9 cellular contexts compared by ENCODE assay signal in genomic region chr10:97331304-97331703, GRCh38. TPM values are rescaled to one million over a fixed set of nuclear protein-coding genes. Genes with fewer than 3 reads are reported as not detected.
A peak's percentile ranks its signal among the peaks of the same experiment; 100 is the strongest.
DNase-seq lines count a peak whose midpoint lies in the region; ATAC-seq and TF ChIP-seq lines count a peak whose summit lies in the region.
"Had no signal": no experiment of that assay in that cellular context is flagged by ENCODE, and none has a peak within 500 bp of the region (broad histone marks: within the 10 kb centered on the region; RNA-seq: fewer than 3 reads in every experiment).

No MANE protein-coding gene starts in this region.

- TF ChIP-seq POLR2A in breast epithelium (IDR thresholded peaks at IDR 0.05), result no peak

- H3K27me3 ChIP-seq in BLaER1 (no peaks in the 10 kb centered on the region), HL-60 (ENCODE audit: insufficient read depth, poor library complexity, severe bottlenecking) (no peaks in the 10 kb centered on the region), breast epithelium (no peaks in the 10 kb centered on the region)

- no peaks in the 10 kb centered on the region for H3K27me3 Mint-ChIP-seq in natural killer cell (ENCODE audit: low read depth in 2 of 2)

- ATAC-seq in natural killer cell (no peak), GM18909 (IDR thresholded peaks at IDR 0.05; ENCODE audit: poor library complexity, unreplicated experiment) (no peak)

- H3K4me3 ChIP-seq in BLaER1, result peak overlapping the region; percentile 98
- peak overlapping the region; percentile 80 for H3K4me3 ChIP-seq in HL-60 (replicated peaks; ENCODE audit: insufficient read depth, low read length)
- H3K4me3 ChIP-seq in breast epithelium, result peak overlapping the region in 2 of 3 donors; percentile 89 to 98

- peak overlapping the region; percentile 97 for H3K4me2 ChIP-seq in BLaER1

- H3K27ac ChIP-seq in BLaER1 (peak overlapping the region; percentile 100; the same call in 1 of the 2 replicates), HL-60 (replicated peaks) (no peak overlapping the region; the same call in 1 of the 2 replicates), breast epithelium (peak overlapping the region; percentile 96 to 97)

- peaks cover 66% of the 10 kb centered on the region for H4K20me1 ChIP-seq in BLaER1

- DNase-seq in HL-60 (ENCODE audit: low read depth in 1 of 2, low spot score in 1 of 2) (no peak), breast epithelium (ENCODE audit: low spot score in 2 of 2) (no peak), natural killer cell (no peak), MV-4-11 (lab: John Stamatoyannopoulos, UW) (no peak), Kasumi-1 (lab: John Stamatoyannopoulos, UW) (no peak), dermis blood vessel endothelial cell (no peak)
- DNase-seq: NCI-H69 had no signal

- intact Hi-C loops in breast epithelium (cut with DNase I; ENCODE audit: low total_unique reads), result loop anchor here (5.0 kb wide), 1 partner anchor 166 kb away; the partner anchor contains the start of genes MMS19 and UBTD1
- intact Hi-C loops in natural killer cell (cut with micrococcal nuclease), result loop anchor here (5.0 to 10.0 kb wide), 2 partner anchors 54 to 73 kb away; partner anchors contain the start of gene RRP12

- peak overlapping the region; percentile 99 for H3K9ac ChIP-seq in BLaER1

- H3K4me1 Mint-ChIP-seq in natural killer cell, result peaks cover 38 to 55% of the 10 kb centered on the region in 2 donors

- TF ChIP-seq CTCF in HL-60 (IDR thresholded peaks at IDR 0.05; ENCODE audit: insufficient read depth, low read length) (no peak), breast epithelium (IDR thresholded peaks at IDR 0.05) (no peak), natural killer cell (IDR thresholded peaks at IDR 0.05) (no peak)

- H3K4me3 Mint-ChIP-seq in natural killer cell, result peak overlapping the region; percentile 78

- peaks cover 28% of the 10 kb centered on the region for H3K36me3 ChIP-seq in BLaER1
- no peaks in the 10 kb centered on the region for H3K36me3 ChIP-seq in breast epithelium

- peaks cover 55% of the 10 kb centered on the region for H3K4me1 ChIP-seq in BLaER1
- peaks cover 4 to 9% of the 10 kb centered on the region in 2 donors for H3K4me1 ChIP-seq in breast epithelium

- H3K36me3 Mint-ChIP-seq in natural killer cell, result no peaks in the 10 kb centered on the region

- H3K27ac Mint-ChIP-seq in natural killer cell, result peak overlapping the region; percentile 46 to 67

- no peaks in the 10 kb centered on the region for H3K9me3 ChIP-seq in BLaER1
- no peaks in the 10 kb centered on the region for H3K9me3 ChIP-seq in breast epithelium

- no peaks in the 10 kb centered on the region for H3K9me3 Mint-ChIP-seq in natural killer cell

RNA-seq across cellular contexts. Expression of gene FRAT2, which starts 3.2 kb away (rescaled TPM):
- total RNA-seq in breast epithelium (10 to 100 TPM; 12.2 to 24.1 (median 15.4) TPM), natural killer cell (10 to 100 TPM; 18.7 to 23.4 (median 22.2) TPM), dermis blood vessel endothelial cell (17.1 and 28.8 TPM in 2 replicates)

RNA-seq across cellular contexts. Expression of gene FRAT1, which starts 12.2 kb away (rescaled TPM):
- total RNA-seq in breast epithelium, result 10 to 100 TPM in 1 of 3 donors, 1 to 10 TPM in 2; 3.6 to 11.6 (median 9.8) TPM
- 10 to 100 TPM; 26.0 to 45.0 (median 32.1) TPM for total RNA-seq in natural killer cell
- 5.4 and 6.6 TPM in 2 replicates for total RNA-seq in dermis blood vessel endothelial cell

RNA-seq across cellular contexts. Expression of gene ARHGAP19, which starts 38.9 kb away (rescaled TPM):
- total RNA-seq in breast epithelium (10 to 100 TPM in 2 of 3 donors, 1 to 10 TPM in 1; 6.4 to 34.4 (median 14.4) TPM), natural killer cell (10 to 100 TPM; 22.6 to 23.3 (median 22.7) TPM), dermis blood vessel endothelial cell (11.4 and 18.1 TPM in 2 replicates)
